1 cellular context compared by ENCODE assay signal in the genomic region with DNA sequence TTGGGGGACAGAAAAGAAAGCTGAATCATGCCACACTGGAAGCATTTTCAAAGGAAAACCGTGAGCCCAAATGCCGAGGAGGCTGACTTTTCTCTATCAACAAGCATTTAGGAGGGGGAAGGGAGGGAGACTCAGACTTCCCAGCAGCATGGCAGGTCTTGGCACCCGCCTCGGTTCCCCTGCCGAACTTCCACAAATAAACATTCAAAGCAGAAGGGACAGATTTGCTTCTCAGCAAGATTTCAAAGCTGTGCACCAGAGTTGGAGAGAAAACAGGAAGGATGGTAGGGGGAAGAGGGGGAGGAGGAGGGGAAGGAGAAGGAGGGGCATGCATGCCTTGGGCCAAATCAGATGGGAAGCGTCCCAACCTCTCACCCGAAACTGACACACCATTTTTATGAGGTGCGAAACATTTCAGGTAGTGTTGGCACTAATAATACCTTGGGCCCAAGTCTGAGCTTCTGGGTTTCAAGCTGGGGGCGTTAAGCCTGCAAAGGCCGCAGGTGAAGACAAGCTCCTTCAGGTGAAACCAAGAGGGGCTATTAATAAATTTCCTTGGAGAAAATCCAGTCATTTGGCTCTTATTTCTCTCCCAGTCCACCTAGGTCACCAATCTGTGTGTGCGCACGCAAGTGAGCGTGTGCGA.
TF ChIP-seq lines count a peak whose summit lies in the region.

No MANE protein-coding gene starts in this region.

TF ChIP-seq in WTC11, 78 proteins besides CTCF, POLR2A, EP300 and RAD21 (continued from another document):
- TF ChIP-seq ATF3 (CRISPR knock-in tag; conservative IDR thresholded peaks at IDR 0.05): no peak
- TF ChIP-seq ZNF263 (CRISPR knock-in tag; IDR thresholded peaks at IDR 0.05; ENCODE audit: low read depth): no peak
- TF ChIP-seq GTF2I (CRISPR knock-in tag; conservative IDR thresholded peaks at IDR 0.05): no peak
- TF ChIP-seq FOXK1 (CRISPR knock-in tag; IDR thresholded peaks at IDR 0.05): no peak
